Comparison of ENCODE assay signal across 21 cellular contexts in the genomic region with DNA sequence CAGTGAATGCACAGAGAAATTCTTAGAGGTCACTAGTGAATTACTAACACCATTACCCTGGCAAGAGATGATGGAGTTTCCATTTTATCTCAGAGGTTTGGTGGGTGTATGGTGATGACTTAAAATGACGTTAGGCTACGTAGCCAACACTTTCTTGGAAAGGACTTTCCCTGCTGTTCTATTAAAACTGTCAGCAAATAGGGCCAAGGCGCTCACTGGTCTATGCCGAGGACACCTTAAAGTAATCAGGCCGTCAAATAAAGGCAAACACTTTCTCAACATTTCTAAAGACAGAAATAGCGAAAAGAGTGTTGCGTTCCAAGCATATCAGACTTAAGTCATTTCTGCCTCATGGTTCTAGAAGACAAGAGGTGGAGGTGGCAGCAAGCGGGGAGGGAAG.
"Had no signal": no experiment of that assay in that cellular context is flagged by ENCODE, and none has a peak within 500 bp of the region (broad histone marks: within the 10 kb centered on the region; RNA-seq: fewer than 3 reads in every experiment).

No MANE protein-coding gene starts in this region.

- H3K27ac ChIP-seq: cardiac muscle cell, foreskin keratinocyte, lower lobe of right lung, neural progenitor cell, pancreas, upper lobe of left lung had no signal

- H3K27me3 ChIP-seq: cardiac muscle cell, foreskin keratinocyte, neural progenitor cell, pancreas, upper lobe of left lung had no signal

- H3K9ac ChIP-seq: neural progenitor cell had no signal

- DNase-seq: activated naive CD4-positive, alpha-beta T cell treated with Interleukin-2 at 50 U/mL for 16 hours; activated naive CD8-positive, alpha-beta T cell treated with anti-CD3 and anti-CD28 coated beads, Interleukin-2, amount 50 U/mL, for 24 hours; activated T-cell treated with anti-CD3 and anti-CD28 coated beads for 4 hours; foreskin keratinocyte; head of caudate nucleus; left colon; lower lobe of right lung; midbrain; pancreas; retina; stimulated activated CD4-positive, alpha-beta T cell treated with anti-CD3 and anti-CD28 coated beads, Interleukin-4, amount 100 ng/mL, for 24 hours; stimulated activated naive CD4-positive, alpha-beta T cell; substantia nigra; T-helper 9 cell; upper lobe of left lung had no signal

- H2AFZ ChIP-seq: neural progenitor cell had no signal

- H3K9me3 ChIP-seq: lower lobe of right lung, pancreas, upper lobe of left lung had no signal

- H3K4me2 ChIP-seq: neural progenitor cell had no signal

- H3K4me3 ChIP-seq: cardiac muscle cell, lower lobe of right lung, neural progenitor cell, pancreas, skin epidermis, upper lobe of left lung had no signal

- ATAC-seq: activated CD4-positive, CD25-positive, alpha-beta regulatory T cell treated with anti-CD3 and anti-CD28 coated beads, Interleukin-2, amount 50 U/mL, for 24 hours; activated naive CD8-positive, alpha-beta T cell treated with anti-CD3 and anti-CD28 coated beads, Interleukin-2, amount 50 U/mL, for 24 hours; activated T-helper 17 cell treated with anti-CD3 and anti-CD28 coated beads, Interleukin-2, amount 50 U/mL, for 72 hours; esophagus mucosa; foreskin keratinocyte; left colon; lower lobe of right lung; pancreas had no signal

- H3K4me1 ChIP-seq: foreskin keratinocyte, lower lobe of right lung, neural progenitor cell, upper lobe of left lung had no signal

- H3K36me3 ChIP-seq: cardiac muscle cell, lower lobe of right lung, neural progenitor cell, pancreas, upper lobe of left lung had no signal
